Comparison of ENCODE assay signal across 15 cellular contexts in genomic region chr3:18062289-18063025, GRCh38.
A peak's percentile ranks its signal among the peaks of the same experiment; 100 is the strongest.
DNase-seq lines count a peak whose midpoint lies in the region; ATAC-seq and TF ChIP-seq lines count a peak whose summit lies in the region.
"Had no signal": no experiment of that assay in that cellular context is flagged by ENCODE, and none has a peak within 500 bp of the region (broad histone marks: within the 10 kb centered on the region; RNA-seq: fewer than 3 reads in every experiment).

No MANE protein-coding gene starts in this region.

- CTCF ChIA-PET in RWPE1 (lab: Yijun Ruan, JAX): interaction anchor here (0.8 kb wide), 1 partner anchor 581 kb away, joined by 4 read pairs; no protein-coding TSS in a partner anchor
- CTCF ChIA-PET in WTC11 (lab: Charles Lee): no interaction called here
- CTCF ChIA-PET in activated CD4-positive, alpha-beta memory T cell treated with anti-CD3 and anti-CD28 coated beads, Interleukin-2, amount 10 ng/mL, durations not matched to agents 7 days and 5 days (lab: Charles Lee): no interaction called here

- no peak for TF ChIP-seq POLR2A in testis (IDR thresholded peaks at IDR 0.05)

- no peaks in the 10 kb centered on the region for H3K4me1 Mint-ChIP-seq in WTC11
- H3K4me1 Mint-ChIP-seq in activated CD4-positive, alpha-beta memory T cell treated with anti-CD3 and anti-CD28 coated beads, Interleukin-2, amount 10 ng/mL, durations not matched to agents 7 days and 5 days: no peaks in the 10 kb centered on the region
- H3K4me1 Mint-ChIP-seq: memory B cell had no signal

- DNase-seq in left cardiac atrium (no peak), Right ventricle myocardium inferior (ENCODE audit: missing footprints) (no peak), RWPE1 (ENCODE audit: low spot score) (peak; percentile 18), fibroblast of gingiva (ENCODE audit: low read depth) (peak; percentile 13), testis (no peak), WTC11 (ENCODE audit: low spot score) (no peak)
- DNase-seq in stimulated activated CD4-positive, alpha-beta T cell treated with anti-CD3 and anti-CD28 coated beads, Interleukin-1b, Interleukin-23, amount 100 ng/mL, for 48 hours: no peak
- no peak for DNase-seq in activated CD4-positive, alpha-beta memory T cell treated with anti-CD3 and anti-CD28 coated beads, Interleukin-2, amount 10 ng/mL, durations not matched to agents 7 days and 5 days
- DNase-seq: activated naive CD4-positive, alpha-beta T cell treated with anti-CD3 and anti-CD28 coated beads, Interleukin-2, amount 50 U/mL, for 16 hours; cerebellar nuclear complex; DMS 273 treated with DMSO at 0.1 percent for 48 hours; NCI-H187 treated with DMSO at 0.1 percent for 48 hours; spleen had no signal

- H3K27ac Mint-ChIP-seq in WTC11: no peak overlapping the region
- no peak overlapping the region for H3K27ac Mint-ChIP-seq in activated CD4-positive, alpha-beta memory T cell treated with anti-CD3 and anti-CD28 coated beads, Interleukin-2, amount 10 ng/mL, durations not matched to agents 7 days and 5 days
- H3K27ac Mint-ChIP-seq: memory B cell had no signal

- intact Hi-C loops in left cardiac atrium (cut with DNase I) (no loop called here), Right ventricle myocardium inferior (cut with DNase I) (no loop called here), testis (cut with DNase I; ENCODE audit: low total_unique reads) (no loop called here)

- no peak for TF ChIP-seq CTCF in RWPE1 (conservative IDR thresholded peaks at IDR 0.05; ENCODE audit: low read depth)
- no peak for TF ChIP-seq CTCF in testis (IDR thresholded peaks at IDR 0.05)
- TF ChIP-seq CTCF in WTC11 (IDR thresholded peaks at IDR 0.05): no peak

- peaks cover 17% of the 10 kb centered on the region for H3K36me3 Mint-ChIP-seq in WTC11
- H3K36me3 Mint-ChIP-seq in activated CD4-positive, alpha-beta memory T cell treated with anti-CD3 and anti-CD28 coated beads, Interleukin-2, amount 10 ng/mL, durations not matched to agents 7 days and 5 days (ENCODE audit: low read depth): no peaks in the 10 kb centered on the region
- H3K36me3 Mint-ChIP-seq: memory B cell had no signal

- 82 to 83% methylated on average over 4 of the region's 4 CpGs for WGBS in testis, 2 donors

- no peak overlapping the region for H3K4me3 ChIP-seq in testis
- H3K4me3 ChIP-seq: GM12878, spleen had no signal

- no peaks in the 10 kb centered on the region for H3K4me1 ChIP-seq in testis
- H3K4me1 ChIP-seq: spleen had no signal

- H3K4me3 Mint-ChIP-seq in WTC11: no peak overlapping the region
- H3K4me3 Mint-ChIP-seq in activated CD4-positive, alpha-beta memory T cell treated with anti-CD3 and anti-CD28 coated beads, Interleukin-2, amount 10 ng/mL, durations not matched to agents 7 days and 5 days: no peak overlapping the region
- H3K4me3 Mint-ChIP-seq: memory B cell had no signal

- ATAC-seq in left cardiac atrium (peak; percentile 30 to 69), Right ventricle myocardium inferior (no peak), WTC11 (no peak)
- ATAC-seq: GM12878 had no signal

- peaks cover 7% of the 10 kb centered on the region; the same call in 1 of the 2 replicates for H3K9me3 Mint-ChIP-seq in WTC11
- H3K9me3 Mint-ChIP-seq in activated CD4-positive, alpha-beta memory T cell treated with anti-CD3 and anti-CD28 coated beads, Interleukin-2, amount 10 ng/mL, durations not matched to agents 7 days and 5 days: no peaks in the 10 kb centered on the region

- H3K36me3 ChIP-seq in testis (ENCODE audit: low read depth, missing control alignments): no peaks in the 10 kb centered on the region
- H3K36me3 ChIP-seq: spleen had no signal

- H3K27ac ChIP-seq in RWPE1: peak overlapping the region; percentile 26; the same call in 1 of the 2 replicates
- no peak overlapping the region for H3K27ac ChIP-seq in testis
- H3K27ac ChIP-seq: spleen had no signal

- no peaks in the 10 kb centered on the region for H3K27me3 ChIP-seq in testis
- H3K27me3 ChIP-seq: spleen had no signal

- H3K27me3 Mint-ChIP-seq in WTC11 (ENCODE audit: low read depth): no peaks in the 10 kb centered on the region
- peaks cover 2% of the 10 kb centered on the region for H3K27me3 Mint-ChIP-seq in activated CD4-positive, alpha-beta memory T cell treated with anti-CD3 and anti-CD28 coated beads, Interleukin-2, amount 10 ng/mL, durations not matched to agents 7 days and 5 days

- POLR2A ChIA-PET in RWPE1 (lab: Yijun Ruan, JAX; ENCODE audit: low non-redundant PET) (no interaction called here), WTC11 (lab: Charles Lee) (no interaction called here)
- POLR2A ChIA-PET in activated CD4-positive, alpha-beta memory T cell treated with anti-CD3 and anti-CD28 coated beads, Interleukin-2, amount 10 ng/mL, durations not matched to agents 7 days and 5 days (lab: Charles Lee): no interaction called here

- no peaks in the 10 kb centered on the region for H3K9me3 ChIP-seq in testis
- H3K9me3 ChIP-seq: spleen had no signal

TF ChIP-seq in WTC11, 78 proteins besides CTCF, POLR2A, EP300 and RAD21:
- TF ChIP-seq ZNF396 (CRISPR knock-in tag; IDR thresholded peaks at IDR 0.05; ENCODE audit: borderline replicate concordance): no peak

Comparison
In these comparisons a context has a peak if more than half of its experiments do, and no peak if none do; other contexts are left out.
1. ATAC-seq: peak in left cardiac atrium (2 of 2); none in Right ventricle myocardium inferior (single experiment) and WTC11 (single experiment).
2. DNase-seq: peak in RWPE1 (single experiment) and fibroblast of gingiva (single experiment); none in left cardiac atrium (single experiment), Right ventricle myocardium inferior (single experiment), stimulated activated CD4-positive, alpha-beta T cell treated with anti-CD3 and anti-CD28 coated beads, Interleukin-1b, Interleukin-23, amount 100 ng/mL, for 48 hours (single experiment), testis (single experiment), WTC11 (single experiment) and activated CD4-positive, alpha-beta memory T cell treated with anti-CD3 and anti-CD28 coated beads, Interleukin-2, amount 10 ng/mL, durations not matched to agents 7 days and 5 days (single experiment).